1 cellular context compared by ENCODE assay signal in genomic region chr2:119753041-119753929, GRCh38.
TF ChIP-seq lines count a peak whose summit lies in the region.

No MANE protein-coding gene starts in this region.

TF ChIP-seq in GM23338, 12 proteins besides CTCF, POLR2A, EP300 and RAD21 (continued from another document):
- no peak for TF ChIP-seq ZNF462 (CRISPR knock-in tag; IDR thresholded peaks at IDR 0.05)
- no peak for TF ChIP-seq STAT1 (IDR thresholded peaks at IDR 0.05; ENCODE audit: unreplicated experiment)
- no peak for TF ChIP-seq EZH2 (IDR thresholded peaks at IDR 0.05; ENCODE audit: low read depth, unreplicated experiment)
- no peak for TF ChIP-seq NANOG (IDR thresholded peaks at IDR 0.05; ENCODE audit: borderline replicate concordance)
